1 cellular context compared by ENCODE assay signal in genomic region chrX:134717698-134718328, GRCh38.
A peak's percentile ranks its signal among the peaks of the same experiment; 100 is the strongest.
TF ChIP-seq lines count a peak whose summit lies in the region.

No MANE protein-coding gene starts in this region.

TF ChIP-seq in HEK293, 187 proteins besides CTCF, POLR2A, EP300 and RAD21 (continued from another document):
- TF ChIP-seq ZNF518A (tag by site-specific recombination; conservative IDR thresholded peaks at IDR 0.05; ENCODE audit: low read depth), result 0 out of 2 replicates have a peak, but pooled peaks have one; percentile 10
- no peak for TF ChIP-seq ZNF404 (tag by site-specific recombination; IDR thresholded peaks at IDR 0.05)
- TF ChIP-seq PRDM4 (tag by site-specific recombination; IDR thresholded peaks at IDR 0.05), result no peak
TF ChIP-seq in HEK293: peak in this region for 9.
